ENCODE assay signal across 8 cellular contexts in the genomic region with DNA sequence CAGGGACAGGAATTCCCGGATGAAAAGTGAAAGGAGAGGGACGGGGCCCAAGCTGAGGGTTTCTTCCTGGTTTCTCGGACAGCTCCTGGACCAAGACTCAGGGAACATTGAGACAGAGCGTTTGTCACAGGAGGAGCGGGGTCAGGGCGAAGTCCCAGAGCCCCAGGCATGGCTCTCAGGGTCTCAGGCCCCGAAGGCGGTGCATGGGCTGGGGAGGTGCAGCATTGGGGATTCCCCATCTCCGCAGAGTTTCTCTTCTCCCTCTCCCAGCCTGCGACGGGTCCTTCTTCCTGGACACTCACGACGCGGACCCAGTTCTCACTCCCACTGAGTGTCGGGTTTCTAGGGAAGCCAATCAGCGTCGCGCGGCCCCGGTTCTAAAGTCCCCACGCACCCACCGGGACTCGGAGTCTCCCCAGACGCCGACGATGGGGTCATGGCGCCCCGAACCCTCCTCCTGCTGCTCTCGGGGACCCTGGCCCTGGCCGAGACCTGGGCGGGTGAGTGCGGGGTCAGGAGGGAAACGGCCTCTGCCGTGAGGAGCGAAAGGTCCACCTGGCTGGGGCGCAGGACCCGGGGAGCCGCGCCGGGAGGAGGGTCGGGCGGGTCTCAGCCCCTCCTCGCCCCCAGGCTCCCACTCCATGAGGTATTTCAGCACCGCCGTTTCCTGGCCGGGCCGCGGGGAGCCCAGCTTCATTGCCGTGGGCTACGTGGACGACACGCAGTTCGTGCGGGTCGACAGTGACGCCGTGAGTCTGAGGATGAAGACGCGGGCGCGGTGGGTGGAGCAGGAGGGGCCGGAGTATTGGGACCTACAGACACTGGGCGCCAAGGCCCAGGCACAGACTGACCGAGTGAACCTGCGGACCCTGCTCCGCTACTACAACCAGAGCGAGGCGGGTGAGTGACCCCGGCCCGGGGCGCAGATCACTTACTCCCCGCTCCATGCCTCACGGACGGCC. TPM values are rescaled to one million over a fixed set of nuclear protein-coding genes. Genes with fewer than 3 reads are reported as not detected.
A peak's percentile ranks its signal among the peaks of the same experiment; 100 is the strongest.
DNase-seq lines count a peak whose midpoint lies in the region; ATAC-seq and TF ChIP-seq lines count a peak whose summit lies in the region.

No MANE protein-coding gene starts in this region.

- H3K4me1 ChIP-seq in GM23248 (ENCODE audit: insufficient read depth) (no peaks in the 10 kb centered on the region), left ventricle myocardium inferior (peaks cover 20% of the 10 kb centered on the region), psoas muscle (peaks cover 14% of the 10 kb centered on the region)

- TF ChIP-seq CTCF in left ventricle myocardium inferior (IDR thresholded peaks at IDR 0.05; ENCODE audit: borderline replicate concordance), result no peak
- no peak for TF ChIP-seq CTCF in psoas muscle (IDR thresholded peaks at IDR 0.05)

- in situ Hi-C loops in GM23248 (cut with MboI), result loop anchor here (5.0 to 25.0 kb wide), 2 partner anchors 159 to 269 kb away; no protein-coding TSS in a partner anchor

- TF ChIP-seq POLR2A in erythroblast (IDR thresholded peaks at IDR 0.05; ENCODE audit: low read length), result no peak

- H3K4me1 Mint-ChIP-seq in activated naive CD4-positive, alpha-beta T cell treated with anti-CD3 and anti-CD28 coated beads for 36 hours (ENCODE audit: low read depth), result peaks cover 15% of the 10 kb centered on the region

- DNase-seq in GM23248, result peak; percentile 60
- DNase-seq in activated naive CD4-positive, alpha-beta T cell treated with anti-CD3 and anti-CD28 coated beads for 36 hours, result peak; percentile 15
- DNase-seq in left ventricle myocardium inferior, result peak; percentile 41
- peak; percentile 41 to 58 for DNase-seq in psoas muscle
- no peak for DNase-seq in SK-N-DZ (ENCODE audit: low spot score)
- DNase-seq in erythroblast (lab: John Stamatoyannopoulos, UW), result no peak
- no peak for DNase-seq in NCI-H82 (lab: John Stamatoyannopoulos, UW)
- DNase-seq in 8988T, result no peak

- no peak overlapping the region for H3K27ac Mint-ChIP-seq in activated naive CD4-positive, alpha-beta T cell treated with anti-CD3 and anti-CD28 coated beads for 36 hours

- H3K36me3 ChIP-seq in GM23248 (ENCODE audit: low read depth) (no peaks in the 10 kb centered on the region), left ventricle myocardium inferior (peaks cover 6% of the 10 kb centered on the region), psoas muscle (ENCODE audit: insufficient read depth in 1 of 2, low read depth in 1 of 2) (no peaks in the 10 kb centered on the region)

- intact Hi-C loops in activated naive CD4-positive, alpha-beta T cell treated with anti-CD3 and anti-CD28 coated beads for 36 hours (cut with micrococcal nuclease), result loop anchor here (2.0 kb wide), 1 partner anchor 30 kb away; no protein-coding TSS in a partner anchor
- intact Hi-C loops in left ventricle myocardium inferior (cut with micrococcal nuclease), result no loop called here
- intact Hi-C loops in psoas muscle (cut with DNase I), result no loop called here

- no peak overlapping the region for H3K27ac ChIP-seq in GM23248
- H3K27ac ChIP-seq in left ventricle myocardium inferior (replicated peaks), result no peak overlapping the region
- no peak overlapping the region for H3K27ac ChIP-seq in psoas muscle

- no peaks in the 10 kb centered on the region for H3K9me2 ChIP-seq in GM23248 (ENCODE audit: insufficient read depth)

- peaks cover 15% of the 10 kb centered on the region for H3K36me3 Mint-ChIP-seq in activated naive CD4-positive, alpha-beta T cell treated with anti-CD3 and anti-CD28 coated beads for 36 hours (ENCODE audit: low read depth)

- H3K9me3 Mint-ChIP-seq in activated naive CD4-positive, alpha-beta T cell treated with anti-CD3 and anti-CD28 coated beads for 36 hours, result no peaks in the 10 kb centered on the region

- no peaks in the 10 kb centered on the region for H4K20me1 ChIP-seq in GM23248 (ENCODE audit: insufficient read depth)

- peaks cover 14% of the 10 kb centered on the region for H3K27me3 ChIP-seq in GM23248 (replicated peaks; ENCODE audit: insufficient read depth)
- H3K27me3 ChIP-seq in left ventricle myocardium inferior (ENCODE audit: low read depth), result peaks cover 29% of the 10 kb centered on the region
- H3K27me3 ChIP-seq in psoas muscle (ENCODE audit: insufficient read depth in 3 of 3, low read length in 2 of 3), result peaks cover 5 to 31% (median 6%) of the 10 kb centered on the region in 3 donors

- ATAC-seq in psoas muscle, result peak; percentile 62 to 79 (median 68)

- CTCF ChIA-PET in activated naive CD4-positive, alpha-beta T cell treated with anti-CD3 and anti-CD28 coated beads for 36 hours (lab: Charles Lee), result no interaction called here

- no peaks in the 10 kb centered on the region for H3F3A ChIP-seq in GM23248 (ENCODE audit: insufficient read depth)

- H3K4me3 Mint-ChIP-seq in activated naive CD4-positive, alpha-beta T cell treated with anti-CD3 and anti-CD28 coated beads for 36 hours, result peak overlapping the region; percentile 45

- H3K9ac ChIP-seq in GM23248, result 0 out of 2 replicates have a peak overlapping the region, but pooled peaks have one; percentile 13

- WGBS in GM23248 (ENCODE audit: low coverage in 1 of 2, low lambda C conversion rate in 2 of 2, missing lambda C conversion rate in 2 of 2), 2 experiments, result 4 to 5% methylated on average over 61 to 62 of the region's 74 CpGs
- WGBS in psoas muscle, 3 donors, result 1 to 4% (median 3%) methylated on average over 53 to 74 of the region's 74 CpGs

- H3K9me3 ChIP-seq in GM23248 (ENCODE audit: low read depth), result no peaks in the 10 kb centered on the region
- no peaks in the 10 kb centered on the region for H3K9me3 ChIP-seq in left ventricle myocardium inferior (replicated peaks)
- no peaks in the 10 kb centered on the region for H3K9me3 ChIP-seq in psoas muscle

- peaks cover 35% of the 10 kb centered on the region for H3K27me3 Mint-ChIP-seq in activated naive CD4-positive, alpha-beta T cell treated with anti-CD3 and anti-CD28 coated beads for 36 hours (ENCODE audit: low read depth)

- peak overlapping the region; percentile 57 for H3K4me3 ChIP-seq in GM23248
- peak overlapping the region; percentile 83 for H3K4me3 ChIP-seq in left ventricle myocardium inferior
- H3K4me3 ChIP-seq in psoas muscle, result peak overlapping the region; percentile 67

- H3K4me2 ChIP-seq in GM23248 (ENCODE audit: unreplicated experiment), result peak overlapping the region; percentile 75

- H2AFZ ChIP-seq in GM23248, result peak overlapping the region; percentile 79

- no peaks in the 10 kb centered on the region for H3K79me2 ChIP-seq in GM23248 (ENCODE audit: insufficient read depth)

RNA-seq across cellular contexts. Expression of a gene that starts 54.6 kb away (rescaled TPM):
- 19.2 and 21.9 TPM in 2 replicates for total RNA-seq in GM23248 (2014; rRNA removed; shearing (Covaris generic))
- polyA plus RNA-seq in GM23248 (2016; fragmentation: Nextera tagmentation; extraction: Ambion mirVana) (31.7 and 32.1 TPM in 2 replicates), psoas muscle (10 to 100 TPM; 23.7 to 32.9 (median 32.4) TPM)
- 10 to 100 TPM; 74.6 to 77.8 TPM for total RNA-seq in activated naive CD4-positive, alpha-beta T cell treated with anti-CD3 and anti-CD28 coated beads for 36 hours
- total RNA-seq in left ventricle myocardium inferior (17.5 TPM), psoas muscle (10 to 100 TPM; 15.4 to 25.9 (median 20.2) TPM)
- 51.4 and 54.4 TPM in 2 replicates for polyA plus RNA-seq in SK-N-DZ (2014; cell fraction: cytosol; rRNA removed)
- polyA plus RNA-seq in SK-N-DZ (2014; cell fraction: nucleus; rRNA removed), result 33.3 and 36.2 TPM in 2 replicates

Comparison
In these comparisons a context has a peak if more than half of its experiments do, and no peak if none do; other contexts are left out.
1. DNase-seq: peak in GM23248 (single experiment), activated naive CD4-positive, alpha-beta T cell treated with anti-CD3 and anti-CD28 coated beads for 36 hours (single experiment), left ventricle myocardium inferior (single experiment) and psoas muscle (2 of 2); none in SK-N-DZ (single experiment), erythroblast (0 of 2), NCI-H82 (single experiment) and 8988T (single experiment).
2. Peak in every context shown above with its lines, with median percentiles within 50 percentile points of each other: H3K4me3 ChIP-seq.